1 cellular context compared by ENCODE assay signal in the genomic region with DNA sequence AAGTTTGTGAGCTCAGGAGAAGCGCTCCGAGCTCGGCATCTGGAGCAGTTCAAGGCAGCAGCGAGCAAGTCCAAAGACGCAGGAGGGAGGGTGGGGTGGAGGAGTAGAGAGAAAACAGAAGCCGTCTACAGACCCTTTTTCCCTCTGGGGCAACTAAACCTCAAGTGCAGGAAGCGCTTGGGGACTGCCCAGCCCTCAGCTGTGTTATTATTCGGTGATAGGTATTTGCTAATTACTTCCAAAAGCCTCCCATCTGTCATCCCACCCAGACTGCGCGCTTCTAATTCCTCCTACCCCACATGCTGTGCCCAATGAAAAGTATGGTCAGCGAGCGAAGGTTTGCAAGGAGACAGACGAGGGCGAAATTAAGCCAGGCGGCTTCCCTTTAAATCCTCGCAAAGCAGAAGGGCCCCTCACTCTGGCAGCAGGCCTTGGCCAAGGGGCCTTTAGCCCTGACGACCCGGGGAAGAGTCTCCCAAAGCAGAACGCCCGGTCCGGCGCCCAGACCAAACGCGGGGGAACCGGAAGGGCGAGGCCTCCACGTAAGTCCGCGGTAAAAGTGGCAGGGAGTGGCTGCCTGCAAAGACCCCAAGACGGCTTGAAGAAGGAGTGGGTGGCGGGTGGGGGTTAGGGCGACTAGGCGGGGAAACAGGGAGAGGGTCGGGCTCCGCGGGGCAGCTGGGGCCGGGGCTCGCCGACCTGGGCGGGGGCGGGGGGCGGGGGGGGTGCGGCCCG.
TF ChIP-seq lines count a peak whose summit lies in the region.

No MANE protein-coding gene starts in this region.

TF ChIP-seq in HEK293, 187 proteins besides CTCF, POLR2A, EP300 and RAD21 (continued from another document):
- TF ChIP-seq ZNF426 (tag by site-specific recombination; IDR thresholded peaks at IDR 0.05) = no peak
- no peak for TF ChIP-seq OSR2 (tag by site-specific recombination; IDR thresholded peaks at IDR 0.05)
- no peak for TF ChIP-seq ZNF112 (tag by site-specific recombination; IDR thresholded peaks at IDR 0.05)
- TF ChIP-seq, protein P1, sequence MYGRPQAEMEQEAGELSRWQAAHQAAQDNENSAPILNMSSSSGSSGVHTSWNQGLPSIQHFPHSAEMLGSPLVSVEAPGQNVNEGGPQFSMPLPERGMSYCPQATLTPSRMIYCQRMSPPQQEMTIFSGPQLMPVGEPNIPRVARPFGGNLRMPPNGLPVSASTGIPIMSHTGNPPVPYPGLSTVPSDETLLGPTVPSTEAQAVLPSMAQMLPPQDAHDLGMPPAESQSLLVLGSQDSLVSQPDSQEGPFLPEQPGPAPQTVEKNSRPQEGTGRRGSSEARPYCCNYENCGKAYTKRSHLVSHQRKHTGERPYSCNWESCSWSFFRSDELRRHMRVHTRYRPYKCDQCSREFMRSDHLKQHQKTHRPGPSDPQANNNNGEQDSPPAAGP (tag by site-specific recombination; IDR thresholded peaks at IDR 0.05) = peak; percentile 87
- TF ChIP-seq ZNF571 (tag by site-specific recombination; IDR thresholded peaks at IDR 0.05) = no peak
- no peak for TF ChIP-seq ZNF76 (tag by site-specific recombination; IDR thresholded peaks at IDR 0.05; ENCODE audit: borderline replicate concordance, low read depth)
- TF ChIP-seq KLF1 (tag by site-specific recombination; IDR thresholded peaks at IDR 0.05) = peak; percentile 89
- no peak for TF ChIP-seq ZEB2 (tag by site-specific recombination; IDR thresholded peaks at IDR 0.05)
- 0 out of 2 replicates have a peak, but pooled peaks have one; percentile 38 for TF ChIP-seq EGR2 (tag by site-specific recombination; IDR thresholded peaks at IDR 0.05; ENCODE audit: low read depth)
- no peak for TF ChIP-seq ZNF510 (tag by site-specific recombination; IDR thresholded peaks at IDR 0.05; ENCODE audit: insufficient replicate concordance)
- TF ChIP-seq, protein P2, sequence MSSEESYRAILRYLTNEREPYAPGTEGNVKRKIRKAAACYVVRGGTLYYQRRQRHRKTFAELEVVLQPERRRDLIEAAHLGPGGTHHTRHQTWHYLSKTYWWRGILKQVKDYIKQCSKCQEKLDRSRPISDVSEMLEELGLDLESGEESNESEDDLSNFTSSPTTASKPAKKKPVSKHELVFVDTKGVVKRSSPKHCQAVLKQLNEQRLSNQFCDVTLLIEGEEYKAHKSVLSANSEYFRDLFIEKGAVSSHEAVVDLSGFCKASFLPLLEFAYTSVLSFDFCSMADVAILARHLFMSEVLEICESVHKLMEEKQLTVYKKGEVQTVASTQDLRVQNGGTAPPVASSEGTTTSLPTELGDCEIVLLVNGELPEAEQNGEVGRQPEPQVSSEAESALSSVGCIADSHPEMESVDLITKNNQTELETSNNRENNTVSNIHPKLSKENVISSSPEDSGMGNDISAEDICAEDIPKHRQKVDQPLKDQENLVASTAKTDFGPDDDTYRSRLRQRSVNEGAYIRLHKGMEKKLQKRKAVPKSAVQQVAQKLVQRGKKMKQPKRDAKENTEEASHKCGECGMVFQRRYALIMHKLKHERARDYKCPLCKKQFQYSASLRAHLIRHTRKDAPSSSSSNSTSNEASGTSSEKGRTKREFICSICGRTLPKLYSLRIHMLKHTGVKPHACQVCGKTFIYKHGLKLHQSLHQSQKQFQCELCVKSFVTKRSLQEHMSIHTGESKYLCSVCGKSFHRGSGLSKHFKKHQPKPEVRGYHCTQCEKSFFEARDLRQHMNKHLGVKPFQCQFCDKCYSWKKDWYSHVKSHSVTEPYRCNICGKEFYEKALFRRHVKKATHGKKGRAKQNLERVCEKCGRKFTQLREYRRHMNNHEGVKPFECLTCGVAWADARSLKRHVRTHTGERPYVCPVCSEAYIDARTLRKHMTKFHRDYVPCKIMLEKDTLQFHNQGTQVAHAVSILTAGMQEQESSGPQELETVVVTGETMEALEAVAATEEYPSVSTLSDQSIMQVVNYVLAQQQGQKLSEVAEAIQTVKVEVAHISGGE (tag by site-specific recombination; conservative IDR thresholded peaks at IDR 0.05; ENCODE audit: low read depth) = peak; percentile 58
- no peak for TF ChIP-seq ZNF830 (tag by site-specific recombination; IDR thresholded peaks at IDR 0.05; ENCODE audit: low read depth)
- TF ChIP-seq, protein P3, sequence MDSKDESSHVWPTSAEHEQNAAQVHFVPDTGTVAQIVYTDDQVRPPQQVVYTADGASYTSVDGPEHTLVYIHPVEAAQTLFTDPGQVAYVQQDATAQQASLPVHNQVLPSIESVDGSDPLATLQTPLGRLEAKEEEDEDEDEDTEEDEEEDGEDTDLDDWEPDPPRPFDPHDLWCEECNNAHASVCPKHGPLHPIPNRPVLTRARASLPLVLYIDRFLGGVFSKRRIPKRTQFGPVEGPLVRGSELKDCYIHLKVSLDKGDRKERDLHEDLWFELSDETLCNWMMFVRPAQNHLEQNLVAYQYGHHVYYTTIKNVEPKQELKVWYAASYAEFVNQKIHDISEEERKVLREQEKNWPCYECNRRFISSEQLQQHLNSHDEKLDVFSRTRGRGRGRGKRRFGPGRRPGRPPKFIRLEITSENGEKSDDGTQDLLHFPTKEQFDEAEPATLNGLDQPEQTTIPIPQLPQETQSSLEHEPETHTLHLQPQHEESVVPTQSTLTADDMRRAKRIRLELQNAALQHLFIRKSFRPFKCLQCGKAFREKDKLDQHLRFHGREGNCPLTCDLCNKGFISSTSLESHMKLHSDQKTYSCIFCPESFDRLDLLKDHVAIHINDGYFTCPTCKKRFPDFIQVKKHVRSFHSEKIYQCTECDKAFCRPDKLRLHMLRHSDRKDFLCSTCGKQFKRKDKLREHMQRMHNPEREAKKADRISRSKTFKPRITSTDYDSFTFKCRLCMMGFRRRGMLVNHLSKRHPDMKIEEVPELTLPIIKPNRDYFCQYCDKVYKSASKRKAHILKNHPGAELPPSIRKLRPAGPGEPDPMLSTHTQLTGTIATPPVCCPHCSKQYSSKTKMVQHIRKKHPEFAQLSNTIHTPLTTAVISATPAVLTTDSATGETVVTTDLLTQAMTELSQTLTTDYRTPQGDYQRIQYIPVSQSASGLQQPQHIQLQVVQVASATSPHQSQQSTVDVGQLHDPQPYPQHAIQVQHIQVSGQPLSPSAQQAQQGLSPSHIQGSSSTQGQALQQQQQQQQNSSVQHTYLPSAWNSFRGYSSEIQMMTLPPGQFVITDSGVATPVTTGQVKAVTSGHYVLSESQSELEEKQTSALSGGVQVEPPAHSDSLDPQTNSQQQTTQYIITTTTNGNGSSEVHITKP (tag by site-specific recombination; IDR thresholded peaks at IDR 0.05) = peak; percentile 34
- TF ChIP-seq ZNF2 (tag by site-specific recombination; IDR thresholded peaks at IDR 0.05) = no peak
- no peak for TF ChIP-seq ZNF366 (tag by site-specific recombination; conservative IDR thresholded peaks at IDR 0.05)
- TF ChIP-seq ZNF433 (tag by site-specific recombination; IDR thresholded peaks at IDR 0.05; ENCODE audit: low read depth) = no peak
- TF ChIP-seq, protein P4, sequence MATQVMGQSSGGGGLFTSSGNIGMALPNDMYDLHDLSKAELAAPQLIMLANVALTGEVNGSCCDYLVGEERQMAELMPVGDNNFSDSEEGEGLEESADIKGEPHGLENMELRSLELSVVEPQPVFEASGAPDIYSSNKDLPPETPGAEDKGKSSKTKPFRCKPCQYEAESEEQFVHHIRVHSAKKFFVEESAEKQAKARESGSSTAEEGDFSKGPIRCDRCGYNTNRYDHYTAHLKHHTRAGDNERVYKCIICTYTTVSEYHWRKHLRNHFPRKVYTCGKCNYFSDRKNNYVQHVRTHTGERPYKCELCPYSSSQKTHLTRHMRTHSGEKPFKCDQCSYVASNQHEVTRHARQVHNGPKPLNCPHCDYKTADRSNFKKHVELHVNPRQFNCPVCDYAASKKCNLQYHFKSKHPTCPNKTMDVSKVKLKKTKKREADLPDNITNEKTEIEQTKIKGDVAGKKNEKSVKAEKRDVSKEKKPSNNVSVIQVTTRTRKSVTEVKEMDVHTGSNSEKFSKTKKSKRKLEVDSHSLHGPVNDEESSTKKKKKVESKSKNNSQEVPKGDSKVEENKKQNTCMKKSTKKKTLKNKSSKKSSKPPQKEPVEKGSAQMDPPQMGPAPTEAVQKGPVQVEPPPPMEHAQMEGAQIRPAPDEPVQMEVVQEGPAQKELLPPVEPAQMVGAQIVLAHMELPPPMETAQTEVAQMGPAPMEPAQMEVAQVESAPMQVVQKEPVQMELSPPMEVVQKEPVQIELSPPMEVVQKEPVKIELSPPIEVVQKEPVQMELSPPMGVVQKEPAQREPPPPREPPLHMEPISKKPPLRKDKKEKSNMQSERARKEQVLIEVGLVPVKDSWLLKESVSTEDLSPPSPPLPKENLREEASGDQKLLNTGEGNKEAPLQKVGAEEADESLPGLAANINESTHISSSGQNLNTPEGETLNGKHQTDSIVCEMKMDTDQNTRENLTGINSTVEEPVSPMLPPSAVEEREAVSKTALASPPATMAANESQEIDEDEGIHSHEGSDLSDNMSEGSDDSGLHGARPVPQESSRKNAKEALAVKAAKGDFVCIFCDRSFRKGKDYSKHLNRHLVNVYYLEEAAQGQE (tag by site-specific recombination; IDR thresholded peaks at IDR 0.05) = no peak
- no peak for TF ChIP-seq ZNF302 (tag by site-specific recombination; IDR thresholded peaks at IDR 0.05; ENCODE audit: low read depth)
- no peak for TF ChIP-seq ZNF791 (tag by site-specific recombination; IDR thresholded peaks at IDR 0.05)
- no peak for TF ChIP-seq ZNF785 (tag by site-specific recombination; IDR thresholded peaks at IDR 0.05)
- peak; percentile 49; the same call in 1 of the 2 replicates for TF ChIP-seq KLF8 (tag by site-specific recombination; IDR thresholded peaks at IDR 0.05)
- TF ChIP-seq KLF7 (tag by site-specific recombination; IDR thresholded peaks at IDR 0.05; ENCODE audit: borderline replicate concordance) = peak; percentile 90; the same call in 1 of the 2 replicates
- no peak for TF ChIP-seq ZNF416 (tag by site-specific recombination; IDR thresholded peaks at IDR 0.05)
- TF ChIP-seq GLIS2 (tag by site-specific recombination; IDR thresholded peaks at IDR 0.05) = peak; percentile 63
- peak; percentile 70 for TF ChIP-seq ZBTB8A (tag by site-specific recombination; IDR thresholded peaks at IDR 0.05)
- no peak for TF ChIP-seq PBX3 (CRISPR knock-in tag; IDR thresholded peaks at IDR 0.05)
- peak; percentile 94 for TF ChIP-seq ZNF335 (tag by site-specific recombination; conservative IDR thresholded peaks at IDR 0.05)
